21 cellular contexts compared by ENCODE assay signal in the genomic region with DNA sequence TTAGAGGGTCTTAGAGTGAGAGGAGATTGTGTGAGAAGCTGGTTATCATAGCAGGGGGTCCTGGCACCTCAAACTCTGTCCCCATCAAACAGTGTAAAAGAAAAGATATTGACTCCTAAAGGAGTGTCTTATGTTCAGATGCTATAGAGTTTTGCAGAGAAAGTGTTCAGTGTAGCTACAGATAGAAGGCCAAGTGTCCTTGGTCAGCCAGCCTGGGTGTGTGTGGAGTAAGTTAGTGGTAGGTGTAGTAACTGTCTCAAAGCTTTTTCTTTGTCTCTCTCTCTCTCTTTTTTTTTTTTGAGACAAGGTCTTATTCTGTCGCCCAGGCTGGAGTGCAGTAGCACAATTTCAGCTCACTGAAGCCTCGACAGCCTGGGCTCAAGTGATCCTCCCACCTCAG. TPM values are rescaled to one million over a fixed set of nuclear protein-coding genes. Genes with fewer than 3 reads are reported as not detected.
DNase-seq lines count a peak whose midpoint lies in the region; ATAC-seq and TF ChIP-seq lines count a peak whose summit lies in the region.
"Had no signal": no experiment of that assay in that cellular context is flagged by ENCODE, and none has a peak within 500 bp of the region (broad histone marks: within the 10 kb centered on the region; RNA-seq: fewer than 3 reads in every experiment).

No MANE protein-coding gene starts in this region.

- H3K27me3 ChIP-seq in left ventricle myocardium inferior (ENCODE audit: low read depth) (no peaks in the 10 kb centered on the region), muscle layer of duodenum (ENCODE audit: low read depth, low read length) (no peaks in the 10 kb centered on the region)
- H3K27me3 ChIP-seq: dorsolateral prefrontal cortex, right lobe of liver, uterus had no signal

- H3K4me3 ChIP-seq in left ventricle myocardium inferior, result no peak overlapping the region
- no peak overlapping the region for H3K4me3 ChIP-seq in muscle layer of duodenum (ENCODE audit: low read depth in 1 of 2, low read length in 2 of 2)
- H3K4me3 ChIP-seq: dorsolateral prefrontal cortex, right lobe of liver, uterus had no signal

- CTCF ChIA-PET in T-cell (lab: Charles Lee), result interaction anchor here in 1 of 2 donors (0.5 kb wide), 1 partner anchor 28 kb away, joined by 6 read pairs; no protein-coding TSS in a partner anchor

- TF ChIP-seq CTCF in left ventricle myocardium inferior (IDR thresholded peaks at IDR 0.05; ENCODE audit: borderline replicate concordance) (no peak), chondrocyte (IDR thresholded peaks at IDR 0.05) (no peak)

- peaks cover 1% of the 10 kb centered on the region for H3K36me3 Mint-ChIP-seq in chondrocyte (ENCODE audit: low read depth)
- peaks cover 6% of the 10 kb centered on the region for H3K36me3 Mint-ChIP-seq in T-cell
- H3K36me3 Mint-ChIP-seq: activated CD4-positive, alpha-beta memory T cell treated with anti-CD3 and anti-CD28 coated beads for 36 hours had no signal

- no peaks in the 10 kb centered on the region for H3K27me3 Mint-ChIP-seq in chondrocyte (ENCODE audit: low read depth)
- H3K27me3 Mint-ChIP-seq in T-cell, result no peaks in the 10 kb centered on the region
- H3K27me3 Mint-ChIP-seq: activated B cell treated with CpG ODN at 0.5 μM for 24 hours; activated CD4-positive, alpha-beta memory T cell treated with anti-CD3 and anti-CD28 coated beads for 36 hours; IgD-negative memory B cell had no signal

- H3K4me1 Mint-ChIP-seq in chondrocyte (ENCODE audit: low read depth) (peaks cover 46% of the 10 kb centered on the region), T-cell (peaks cover 35 to 53% (median 53%) of the 10 kb centered on the region in 3 donors)

- H3K4me3 Mint-ChIP-seq in chondrocyte (ENCODE audit: unreplicated experiment), result no peak overlapping the region
- no peak overlapping the region for H3K4me3 Mint-ChIP-seq in T-cell
- H3K4me3 Mint-ChIP-seq: activated B cell treated with CpG ODN at 0.5 μM for 24 hours; activated CD4-positive, alpha-beta memory T cell treated with anti-CD3 and anti-CD28 coated beads for 36 hours; CD8-positive, alpha-beta T cell had no signal

- H3K9me3 Mint-ChIP-seq in chondrocyte (ENCODE audit: low read depth) (no peaks in the 10 kb centered on the region), T-cell (no peaks in the 10 kb centered on the region)
- H3K9me3 Mint-ChIP-seq: activated B cell treated with CpG ODN at 0.5 μM for 24 hours; activated CD4-positive, alpha-beta memory T cell treated with anti-CD3 and anti-CD28 coated beads for 36 hours; CD8-positive, alpha-beta T cell; IgD-negative memory B cell had no signal

- DNase-seq in left ventricle myocardium inferior (no peak), Right ventricle myocardium inferior (ENCODE audit: missing footprints) (no peak), chondrocyte (ENCODE audit: low spot score) (no peak), T-cell (no peak), midbrain (lab: John Stamatoyannopoulos, UW) (no peak), NCI-H2081 treated with DMSO at 0.1 percent for 48 hours (lab: John Stamatoyannopoulos, UW) (no peak)
- DNase-seq: activated B cell treated with CpG ODN at 0.5 μM for 24 hours; activated CD4-positive, alpha-beta memory T cell treated with anti-CD3 and anti-CD28 coated beads for 36 hours; activated gamma-delta T cell treated with Interleukin-2 at 50 U/mL for 16 hours; amygdala; CD8-positive, alpha-beta T cell; central memory CD4-positive, alpha-beta T cell; DMS53; dorsolateral prefrontal cortex; MM.1S; right lobe of liver; uterus had no signal

- H3K4me1 ChIP-seq in left ventricle myocardium inferior, result peaks cover 80% of the 10 kb centered on the region
- H3K4me1 ChIP-seq in muscle layer of duodenum (ENCODE audit: control insufficient read depth in 1 of 2, insufficient read depth in 2 of 2, low read length in 2 of 2), result peaks cover 26 to 29% of the 10 kb centered on the region in 2 donors
- H3K4me1 ChIP-seq: uterus had no signal

- POLR2A ChIA-PET in T-cell (lab: Charles Lee), result no interaction called here

- H3K36me3 ChIP-seq in left ventricle myocardium inferior (no peaks in the 10 kb centered on the region), muscle layer of duodenum (ENCODE audit: control insufficient read depth in 1 of 2, insufficient read depth in 2 of 2, low read length in 2 of 2) (no peaks in the 10 kb centered on the region)
- H3K36me3 ChIP-seq: right lobe of liver, uterus had no signal

- intact Hi-C loops in left ventricle myocardium inferior (cut with micrococcal nuclease) (no loop called here), Right ventricle myocardium inferior (cut with DNase I) (no loop called here)

- H3K9me3 ChIP-seq in left ventricle myocardium inferior (replicated peaks), result no peaks in the 10 kb centered on the region
- H3K9me3 ChIP-seq in muscle layer of duodenum (ENCODE audit: control insufficient read depth in 1 of 2, low read length in 2 of 2), result no peaks in the 10 kb centered on the region
- H3K9me3 ChIP-seq: right lobe of liver, uterus had no signal

- H3K27ac Mint-ChIP-seq in chondrocyte (ENCODE audit: unreplicated experiment) (peak overlapping the region; percentile 81), T-cell (no peak overlapping the region)
- H3K27ac Mint-ChIP-seq: activated B cell treated with CpG ODN at 0.5 μM for 24 hours; activated CD4-positive, alpha-beta memory T cell treated with anti-CD3 and anti-CD28 coated beads for 36 hours; CD8-positive, alpha-beta T cell had no signal

- H3K27ac ChIP-seq in left ventricle myocardium inferior (replicated peaks) (peak overlapping the region; percentile 63), muscle layer of duodenum (ENCODE audit: low read length) (peak overlapping the region; percentile 21)
- H3K27ac ChIP-seq: right lobe of liver, uterus had no signal

- ATAC-seq in Right ventricle myocardium inferior (no peak), T-cell (replicated peaks in 1 of 4) (no peak), GM19351 (IDR thresholded peaks at IDR 0.05; ENCODE audit: unreplicated experiment) (no peak)
- ATAC-seq: CD8-positive, alpha-beta T cell; HCT116; right lobe of liver had no signal

RNA-seq across cellular contexts. Expression of gene CAMTA1, which starts 17.2 kb away (rescaled TPM):
- total RNA-seq in left ventricle myocardium inferior (160 TPM), Right ventricle myocardium inferior (159 TPM), chondrocyte (63.8 to 69.4 TPM (median 66.9 TPM) in 3 replicates), T-cell (10 to 100 TPM; 29.7 to 37.4 (median 34.6) TPM)
